ENCODE assay signal across 9 cellular contexts in genomic region chrX:65688403-65688881, GRCh38. TPM values are rescaled to one million over a fixed set of nuclear protein-coding genes. Genes with fewer than 3 reads are reported as not detected.
DNase-seq lines count a peak whose midpoint lies in the region; ATAC-seq and TF ChIP-seq lines count a peak whose summit lies in the region.
"Had no signal": no experiment of that assay in that cellular context is flagged by ENCODE, and none has a peak within 500 bp of the region (broad histone marks: within the 10 kb centered on the region; RNA-seq: fewer than 3 reads in every experiment).

No MANE protein-coding gene starts in this region.

- peak overlapping the region; percentile 38 for H3K27ac ChIP-seq in left ventricle myocardium inferior (replicated peaks)

- no peaks in the 10 kb centered on the region for H3K27me3 Mint-ChIP-seq in T-cell

- H3K36me3 ChIP-seq in left ventricle myocardium inferior (no peaks in the 10 kb centered on the region), mucosa of descending colon (ENCODE audit: low read depth) (no peaks in the 10 kb centered on the region)

- H3K9me3 Mint-ChIP-seq in T-cell = no peaks in the 10 kb centered on the region

- H3K4me3 Mint-ChIP-seq in T-cell = peak overlapping the region; percentile 26 to 64 (median 43)
- H3K4me3 Mint-ChIP-seq: brain had no signal

- H3K4me1 Mint-ChIP-seq in T-cell = peaks cover 89 to 93% (median 92%) of the 10 kb centered on the region in 3 donors

- DNase-seq in left ventricle myocardium inferior (no peak), Right ventricle myocardium inferior (ENCODE audit: missing footprints) (no peak), T-cell (no peak), mucosa of descending colon (no peak), inferior parietal cortex (ENCODE audit: extremely low spot score) (no peak), pons (ENCODE audit: low spot score) (no peak)
- no peak for DNase-seq in activated CD8-positive, alpha-beta memory T cell treated with anti-CD3 and anti-CD28 coated beads, Interleukin-2, amount 50 U/mL, for 48 hours

- POLR2A ChIA-PET in T-cell (lab: Charles Lee) = interaction anchor here in 1 of 2 donors (0.8 kb wide), 1 partner anchor 15 kb away, joined by 4 read pairs; no protein-coding TSS in a partner anchor

- CTCF ChIA-PET in T-cell (lab: Charles Lee) = no interaction called here

- intact Hi-C loops in left ventricle myocardium inferior (cut with micrococcal nuclease) = no loop called here
- intact Hi-C loops in Right ventricle myocardium inferior (cut with DNase I) = no loop called here
- intact Hi-C loops in mucosa of descending colon (cut with DNase I, micrococcal nuclease) = no loop called here

- ATAC-seq in Right ventricle myocardium inferior (no peak), HG03025 (IDR thresholded peaks at IDR 0.05; ENCODE audit: low FRiP score, unreplicated experiment) (peak; percentile 79), T-cell (replicated peaks in 1 of 4) (no peak), mucosa of descending colon (peak; percentile 42)

- H3K9me3 ChIP-seq in left ventricle myocardium inferior (replicated peaks) (no peaks in the 10 kb centered on the region), mucosa of descending colon (no peaks in the 10 kb centered on the region)

- H3K4me3 ChIP-seq in left ventricle myocardium inferior (no peak overlapping the region), mucosa of descending colon (no peak overlapping the region)

- H3K27ac Mint-ChIP-seq in T-cell = peak overlapping the region; percentile 80 to 87

- H3K36me3 Mint-ChIP-seq in T-cell = peaks cover 22% of the 10 kb centered on the region

- H3K4me1 ChIP-seq in left ventricle myocardium inferior = peaks cover 98% of the 10 kb centered on the region
- H3K4me1 ChIP-seq in mucosa of descending colon (ENCODE audit: low read depth) = peaks cover 4% of the 10 kb centered on the region

- H3K27me3 ChIP-seq in left ventricle myocardium inferior (ENCODE audit: low read depth) = no peaks in the 10 kb centered on the region

- TF ChIP-seq CTCF in left ventricle myocardium inferior (IDR thresholded peaks at IDR 0.05; ENCODE audit: borderline replicate concordance) (no peak), mucosa of descending colon (IDR thresholded peaks at IDR 0.05) (no peak)

RNA-seq across cellular contexts. Expression of gene MSN, which starts 21.0 kb away (rescaled TPM):
- total RNA-seq in left ventricle myocardium inferior (107 TPM), Right ventricle myocardium inferior (131 TPM), T-cell (100 to 1,000 TPM; 324 to 383 (median 348) TPM), mucosa of descending colon (100 to 1,000 TPM in 1 of 3 donors, 10 to 100 TPM in 2; 25.9 to 127 (median 66.2) TPM)

Comparison
In these comparisons a context has a peak if more than half of its experiments do, and no peak if none do; other contexts are left out.
1. ATAC-seq: peak in HG03025 (single experiment) and mucosa of descending colon (single experiment); none in Right ventricle myocardium inferior (single experiment) and T-cell (0 of 4).